26 cellular contexts compared by ENCODE assay signal in the genomic region with DNA sequence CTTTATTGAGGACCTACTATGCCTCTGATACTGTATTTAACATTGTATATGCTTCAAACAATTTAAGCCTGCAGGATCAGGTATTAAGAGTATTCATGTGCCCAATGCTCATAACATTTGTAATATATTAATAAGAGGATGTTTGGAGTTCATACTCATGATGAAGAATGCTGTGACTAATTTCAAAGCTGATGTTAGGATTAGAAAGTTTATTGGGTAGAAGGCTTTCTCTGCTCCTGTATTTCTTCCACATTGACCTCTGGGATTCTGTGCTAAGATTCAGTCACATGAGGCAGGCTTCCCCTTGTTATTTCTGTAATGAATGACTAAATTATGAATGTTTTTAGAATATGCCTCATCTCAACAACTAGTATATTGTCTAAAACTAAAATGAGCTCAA.
A peak's percentile ranks its signal among the peaks of the same experiment; 100 is the strongest.
DNase-seq lines count a peak whose midpoint lies in the region; ATAC-seq and TF ChIP-seq lines count a peak whose summit lies in the region.
"Had no signal": no experiment of that assay in that cellular context is flagged by ENCODE, and none has a peak within 500 bp of the region (broad histone marks: within the 10 kb centered on the region; RNA-seq: fewer than 3 reads in every experiment).

No MANE protein-coding gene starts in this region.

- H3K4me1 ChIP-seq in HAP-1 (peaks cover 24% of the 10 kb centered on the region), ascending aorta (peaks cover 0 to under 1% of the 10 kb centered on the region in 2 donors)

- H3K27ac ChIP-seq in ascending aorta = no peak overlapping the region
- H3K27ac ChIP-seq: esophagus squamous epithelium, ovary, thoracic aorta had no signal

- ATAC-seq in omental fat pad (ENCODE audit: low FRiP score) = peak; percentile 44
- ATAC-seq: activated CD8-positive, alpha-beta T cell treated with anti-CD3 and anti-CD28 coated beads for 36 hours; GM12878; K562; Panc1; sciatic nerve; stimulated activated memory B cell treated with anti-CD40 and anti-IgM and Interleukin-4, amounts not matched to agents 10 μg/mL and 1 μg/mL and 100 μg/mL, for 72 hours had no signal

- no peak overlapping the region for H3K4me3 ChIP-seq in HAP-1
- H3K4me3 ChIP-seq in ascending aorta = no peak overlapping the region
- H3K4me3 ChIP-seq: esophagus squamous epithelium, GM12878, K562, ovary, thoracic aorta had no signal

- intact Hi-C loops in ascending aorta (cut with DNase I) = loop anchor here (5.0 kb wide), 1 partner anchor 55 kb away; no protein-coding TSS in a partner anchor

- no peaks in the 10 kb centered on the region for H3K9me3 ChIP-seq in HAP-1
- no peaks in the 10 kb centered on the region for H3K9me3 ChIP-seq in ascending aorta
- H3K9me3 ChIP-seq: esophagus squamous epithelium, ovary, thoracic aorta had no signal

- H3K36me3 ChIP-seq in HAP-1 (replicated peaks) (no peaks in the 10 kb centered on the region), ascending aorta (no peaks in the 10 kb centered on the region)
- H3K36me3 ChIP-seq: esophagus squamous epithelium, ovary, thoracic aorta had no signal

- in situ Hi-C loops in HAP-1 (cut with MboI; ENCODE audit: low sequenced_read_pairs) = no loop called here

- no peak for TF ChIP-seq CTCF in omental fat pad (IDR thresholded peaks at IDR 0.05)
- no peak for TF ChIP-seq CTCF in ascending aorta (IDR thresholded peaks at IDR 0.05)

- H3K27me3 ChIP-seq in HAP-1 (ENCODE audit: low read depth) (no peaks in the 10 kb centered on the region), ascending aorta (no peaks in the 10 kb centered on the region)
- H3K27me3 ChIP-seq: esophagus squamous epithelium, ovary had no signal

- peak; percentile 10 for DNase-seq in HCEC 1CT
- DNase-seq in amniotic epithelial cell (ENCODE audit: low read depth) = peak; percentile 16
- peak; percentile 1 for DNase-seq in fibroblast of peridontal ligament (ENCODE audit: extremely low read depth)
- no peak for DNase-seq in omental fat pad (ENCODE audit: low spot score)
- DNase-seq in HAP-1 (ENCODE audit: low spot score in 2 of 2) = no peak
- DNase-seq in nucleus accumbens (lab: John Stamatoyannopoulos, UW) = no peak
- no peak for DNase-seq in T1000 (lab: John Stamatoyannopoulos, UW)
- DNase-seq in ascending aorta (ENCODE audit: low spot score in 2 of 2) = no peak
- DNase-seq: activated B cell treated with CpG ODN at 0.5 μM for 24 hours; activated CD8-positive, alpha-beta T cell treated with anti-CD3 and anti-CD28 coated beads for 36 hours; aorta; CD4-positive, alpha-beta memory T cell; effector CD8-positive, alpha-beta T cell; esophagus squamous epithelium; hypothalamus; kidney; naive B cell; NCI-H1930; NCI-H345; ovary had no signal

Comparison
In these comparisons a context has a peak if more than half of its experiments do, and no peak if none do; other contexts are left out.
1. DNase-seq: peak in HCEC 1CT (single experiment), amniotic epithelial cell (single experiment) and fibroblast of peridontal ligament (single experiment); none in omental fat pad (single experiment), HAP-1 (0 of 2), nucleus accumbens (0 of 56), T1000 (single experiment) and ascending aorta (0 of 2).